Comparison of ENCODE assay signal across 1 cellular context in the genomic region with DNA sequence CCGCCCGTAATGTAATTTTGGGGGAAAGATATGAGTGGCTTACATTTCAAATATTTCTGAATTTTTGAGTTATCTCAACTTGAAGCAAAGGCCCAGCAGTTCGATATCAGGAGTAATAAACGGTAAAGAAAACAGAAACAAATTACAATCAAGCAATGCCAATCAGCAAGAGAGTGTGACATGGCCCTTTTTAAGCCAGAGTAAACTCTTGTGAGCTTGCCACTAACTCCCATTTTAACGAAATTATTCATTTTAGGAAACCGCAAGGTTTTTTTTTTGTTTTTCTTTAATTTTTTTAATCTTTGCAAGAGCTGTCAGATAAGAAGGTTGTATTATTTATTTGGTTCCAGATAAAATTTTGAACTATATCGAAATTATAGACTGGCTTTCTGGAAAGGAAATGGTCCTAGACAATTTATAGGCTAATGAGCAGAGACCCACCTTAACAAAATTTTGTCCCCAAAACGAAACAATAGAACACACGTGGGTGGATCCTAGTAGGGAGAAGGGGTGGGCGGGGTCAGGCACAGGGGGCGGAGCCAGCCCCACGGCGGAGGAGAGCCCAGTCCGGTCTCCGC.
A peak's percentile ranks its signal among the peaks of the same experiment; 100 is the strongest.
TF ChIP-seq lines count a peak whose summit lies in the region.

No MANE protein-coding gene starts in this region.

TF ChIP-seq in HCT116, 20 proteins besides CTCF, POLR2A, EP300 and RAD21 (continued from another document):
- TF ChIP-seq, protein P1, sequence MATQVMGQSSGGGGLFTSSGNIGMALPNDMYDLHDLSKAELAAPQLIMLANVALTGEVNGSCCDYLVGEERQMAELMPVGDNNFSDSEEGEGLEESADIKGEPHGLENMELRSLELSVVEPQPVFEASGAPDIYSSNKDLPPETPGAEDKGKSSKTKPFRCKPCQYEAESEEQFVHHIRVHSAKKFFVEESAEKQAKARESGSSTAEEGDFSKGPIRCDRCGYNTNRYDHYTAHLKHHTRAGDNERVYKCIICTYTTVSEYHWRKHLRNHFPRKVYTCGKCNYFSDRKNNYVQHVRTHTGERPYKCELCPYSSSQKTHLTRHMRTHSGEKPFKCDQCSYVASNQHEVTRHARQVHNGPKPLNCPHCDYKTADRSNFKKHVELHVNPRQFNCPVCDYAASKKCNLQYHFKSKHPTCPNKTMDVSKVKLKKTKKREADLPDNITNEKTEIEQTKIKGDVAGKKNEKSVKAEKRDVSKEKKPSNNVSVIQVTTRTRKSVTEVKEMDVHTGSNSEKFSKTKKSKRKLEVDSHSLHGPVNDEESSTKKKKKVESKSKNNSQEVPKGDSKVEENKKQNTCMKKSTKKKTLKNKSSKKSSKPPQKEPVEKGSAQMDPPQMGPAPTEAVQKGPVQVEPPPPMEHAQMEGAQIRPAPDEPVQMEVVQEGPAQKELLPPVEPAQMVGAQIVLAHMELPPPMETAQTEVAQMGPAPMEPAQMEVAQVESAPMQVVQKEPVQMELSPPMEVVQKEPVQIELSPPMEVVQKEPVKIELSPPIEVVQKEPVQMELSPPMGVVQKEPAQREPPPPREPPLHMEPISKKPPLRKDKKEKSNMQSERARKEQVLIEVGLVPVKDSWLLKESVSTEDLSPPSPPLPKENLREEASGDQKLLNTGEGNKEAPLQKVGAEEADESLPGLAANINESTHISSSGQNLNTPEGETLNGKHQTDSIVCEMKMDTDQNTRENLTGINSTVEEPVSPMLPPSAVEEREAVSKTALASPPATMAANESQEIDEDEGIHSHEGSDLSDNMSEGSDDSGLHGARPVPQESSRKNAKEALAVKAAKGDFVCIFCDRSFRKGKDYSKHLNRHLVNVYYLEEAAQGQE (IDR thresholded peaks at IDR 0.05; ENCODE audit: low read depth): no peak
- TF ChIP-seq EGR1 (IDR thresholded peaks at IDR 0.05; ENCODE audit: low read depth) (peak; percentile 73), TCF7L2 (IDR thresholded peaks at IDR 0.05; ENCODE audit: borderline replicate concordance, extremely low read depth, insufficient read depth, insufficient read length) (no peak), EZH2 (IDR thresholded peaks at IDR 0.05) (no peak)
- TF ChIP-seq, protein P2, sequence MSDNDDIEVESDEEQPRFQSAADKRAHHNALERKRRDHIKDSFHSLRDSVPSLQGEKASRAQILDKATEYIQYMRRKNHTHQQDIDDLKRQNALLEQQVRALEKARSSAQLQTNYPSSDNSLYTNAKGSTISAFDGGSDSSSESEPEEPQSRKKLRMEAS (IDR thresholded peaks at IDR 0.05): peak; percentile 52
